ENCODE assay signal across 25 cellular contexts in genomic region chr5:128574041-128574440, GRCh38. TPM values are rescaled to one million over a fixed set of nuclear protein-coding genes. Genes with fewer than 3 reads are reported as not detected.
DNase-seq lines count a peak whose midpoint lies in the region; ATAC-seq, FAIRE-seq and TF ChIP-seq lines count a peak whose summit lies in the region.
"Had no signal": no experiment of that assay in that cellular context is flagged by ENCODE, and none has a peak within 500 bp of the region (broad histone marks: within the 10 kb centered on the region; RNA-seq: fewer than 3 reads in every experiment).

No MANE protein-coding gene starts in this region.

- H3K36me3 Mint-ChIP-seq in GM23338 (ENCODE audit: low read depth): no peaks in the 10 kb centered on the region

- H3F3A ChIP-seq in GM23338 (replicated peaks; ENCODE audit: low read depth): no peaks in the 10 kb centered on the region

- no peak overlapping the region for H2AFZ ChIP-seq in GM23338
- H2AFZ ChIP-seq: hepatocyte, parathyroid adenoma had no signal

- POLR2A ChIA-PET in A549 (lab: Yijun Ruan, JAX): no interaction called here

- H3K9me2 ChIP-seq in GM23338 (ENCODE audit: insufficient read depth): 0 out of 2 replicates have a peak, but pooled peaks cover 3% of the 10 kb centered on the region

- no peak overlapping the region for H3K4me3 Mint-ChIP-seq in GM23338
- H3K4me3 Mint-ChIP-seq: central memory CD8-positive, alpha-beta T cell; H9; natural killer cell had no signal

- H3K9me3 ChIP-seq in A549: no peaks in the 10 kb centered on the region
- H3K9me3 ChIP-seq: BLaER1, esophagus squamous epithelium, sigmoid colon had no signal

- peak in 1 of 2 experiments; percentile 65; a peak in 4 of 6 replicates for ATAC-seq in A549
- no peak for ATAC-seq in GM19395 (IDR thresholded peaks at IDR 0.05; ENCODE audit: unreplicated experiment)
- no peak for ATAC-seq in GM23338
- ATAC-seq in HG03045 (IDR thresholded peaks at IDR 0.05; ENCODE audit: unreplicated experiment): no peak
- ATAC-seq: natural killer cell had no signal

- H3K4me1 ChIP-seq in A549: peaks cover 38% of the 10 kb centered on the region
- peaks cover 6% of the 10 kb centered on the region for H3K4me1 ChIP-seq in GM23338 (ENCODE audit: insufficient read depth)
- H3K4me1 ChIP-seq: BLaER1, esophagus squamous epithelium, parathyroid adenoma, sigmoid colon, transverse colon had no signal

- H3K27me3 ChIP-seq in kidney epithelial cell (ENCODE audit: control insufficient read depth, insufficient read depth, low read length) (no peaks in the 10 kb centered on the region), GM23338 (ENCODE audit: insufficient read depth) (no peaks in the 10 kb centered on the region)
- H3K27me3 ChIP-seq: BLaER1, esophagus squamous epithelium, hepatocyte, sigmoid colon, transverse colon had no signal

- TF ChIP-seq EP300 in A549 (IDR thresholded peaks at IDR 0.05): no peak

- DNase-seq in A549 (ENCODE audit: low read depth in 1 of 2, low spot score in 1 of 2) (peak in 1 of 2 experiments; percentile 12), LHCN-M2 (ENCODE audit: low read depth) (peak; percentile 9), cardiac fibroblast (ENCODE audit: low read depth in 2 of 2) (peak; percentile 27 to 50), kidney epithelial cell (ENCODE audit: low read depth) (peak; percentile 26), GM23338 (ENCODE audit: low spot score) (no peak)
- no peak for DNase-seq in activated CD4-positive, alpha-beta T cell treated with anti-CD3 and anti-CD28 coated beads for 4 hours
- DNase-seq: effector CD8-positive, alpha-beta T cell; esophagus squamous epithelium; H9; kidney; MV-4-11; natural killer cell; NCI-H187; NCI-H446 treated with DMSO at 0.1 percent for 48 hours; sigmoid colon; stimulated activated naive CD4-positive, alpha-beta T cell treated with Interleukin-2 at 50 U/mL for 16 hours; transverse colon had no signal

- H3K79me2 ChIP-seq in GM23338 (replicated peaks; ENCODE audit: insufficient read depth): no peaks in the 10 kb centered on the region
- H3K79me2 ChIP-seq: hepatocyte, parathyroid adenoma had no signal

- H3K27me3 Mint-ChIP-seq in GM23338 (ENCODE audit: insufficient read depth, low read depth, poor library complexity): peaks cover 2% of the 10 kb centered on the region
- H3K27me3 Mint-ChIP-seq: central memory CD8-positive, alpha-beta T cell had no signal

- H3K9me3 Mint-ChIP-seq in GM23338: no peaks in the 10 kb centered on the region; the same call in 2 of the 3 replicates

- H3K27ac ChIP-seq in A549 (peak overlapping the region; percentile 24 to 71; a peak in 4 of 6 replicates), GM23338 (ENCODE audit: low read depth) (no peak overlapping the region)
- H3K27ac ChIP-seq: BLaER1, esophagus squamous epithelium, hepatocyte, HL-60, parathyroid adenoma, sigmoid colon, transverse colon had no signal

- TF ChIP-seq CTCF in A549 (IDR thresholded peaks at IDR 0.05): no peak
- TF ChIP-seq CTCF in cardiac fibroblast (IDR thresholded peaks at IDR 0.05; ENCODE audit: low read depth, low read length): no peak
- no peak for TF ChIP-seq CTCF in kidney epithelial cell (IDR thresholded peaks at IDR 0.05; ENCODE audit: insufficient read depth, low read length, poor library complexity, severe bottlenecking)
- no peak for TF ChIP-seq CTCF in GM23338 (conservative IDR thresholded peaks at IDR 0.05; ENCODE audit: low read depth in 2 of 2)

- CTCF ChIA-PET in A549 (lab: Yijun Ruan, JAX): no interaction called here

- H4K20me1 ChIP-seq in GM23338 (replicated peaks; ENCODE audit: insufficient read depth): no peaks in the 10 kb centered on the region
- H4K20me1 ChIP-seq: BLaER1 had no signal

- no peak overlapping the region for H3K27ac Mint-ChIP-seq in GM23338
- H3K27ac Mint-ChIP-seq: H9, natural killer cell had no signal

- no peak for TF ChIP-seq RAD21 in A549 (conservative IDR thresholded peaks at IDR 0.05 in 1 of 2, IDR thresholded peaks at IDR 0.05 in 1 of 2)

- no peak overlapping the region for H3K4me3 ChIP-seq in A549
- no peak overlapping the region for H3K4me3 ChIP-seq in cardiac fibroblast (replicated peaks in 1 of 2; ENCODE audit: low read depth in 2 of 2, low read length in 2 of 2)
- H3K4me3 ChIP-seq in kidney epithelial cell (ENCODE audit: low read depth, low read length): no peak overlapping the region
- no peak overlapping the region for H3K4me3 ChIP-seq in GM23338
- H3K4me3 ChIP-seq: BLaER1, esophagus squamous epithelium, hepatocyte, sigmoid colon, transverse colon had no signal

- no peak for FAIRE-seq in A549 (lab: Jason Lieb, UNC)
- FAIRE-seq: G401.6, kidney had no signal

- 20% methylated on average over 1 of the region's 1 CpG for WGBS in A549 (ENCODE audit: missing lambda C conversion rate)

- TF ChIP-seq POLR2A in A549 (IDR thresholded peaks at IDR 0.05; ENCODE audit: low read length): no peak

- H3K36me3 ChIP-seq in kidney epithelial cell (ENCODE audit: control insufficient read depth, insufficient read depth, low read length) (no peaks in the 10 kb centered on the region), GM23338 (ENCODE audit: insufficient read depth) (no peaks in the 10 kb centered on the region)
- H3K36me3 ChIP-seq: BLaER1, esophagus squamous epithelium, sigmoid colon, transverse colon had no signal

- peaks cover 2% of the 10 kb centered on the region; the same call in 2 of the 3 replicates for H3K4me1 Mint-ChIP-seq in GM23338
- H3K4me1 Mint-ChIP-seq: central memory CD8-positive, alpha-beta T cell; natural killer cell had no signal

- H3K4me2 ChIP-seq in A549 (peak overlapping the region; percentile 47), GM23338 (no peak overlapping the region)
- H3K4me2 ChIP-seq: BLaER1, hepatocyte had no signal

TF ChIP-seq in A549, 52 proteins besides CTCF, POLR2A, EP300 and RAD21:
- TF ChIP-seq FOSL2 (IDR thresholded peaks at IDR 0.05): 0 out of 2 replicates have a peak, but pooled peaks have one; percentile 4
- TF ChIP-seq FOSL2 (CRISPR knock-in tag; IDR thresholded peaks at IDR 0.05): peak; percentile 32; the same call in 1 of the 2 replicates
- TF ChIP-seq E2F6 (IDR thresholded peaks at IDR 0.05; ENCODE audit: borderline replicate concordance, low read depth): no peak

TF ChIP-seq in GM23338, 12 proteins besides CTCF, POLR2A, EP300 and RAD21 (continues in another document):
- TF ChIP-seq CREB1 (CRISPR knock-in tag; IDR thresholded peaks at IDR 0.05; ENCODE audit: low read depth) (no peak), ETS1 (IDR thresholded peaks at IDR 0.05) (no peak), EZH2phosphoT487 (IDR thresholded peaks at IDR 0.05; ENCODE audit: unreplicated experiment) (no peak), POLR2AphosphoS5 (IDR thresholded peaks at IDR 0.05; ENCODE audit: low read depth) (no peak), JUNB (IDR thresholded peaks at IDR 0.05; ENCODE audit: unreplicated experiment) (no peak), EZH2 (IDR thresholded peaks at IDR 0.05; ENCODE audit: low read depth, unreplicated experiment) (no peak)

RNA-seq across cellular contexts. Expression of gene FBN2, which starts 36.0 kb away (rescaled TPM):
- polyA plus RNA-seq in A549 (2011; rRNA removed) (22.2 and 28.3 TPM in 2 replicates), A549 (2017; fragmentation: RNase III; extraction: RNeasy Plus Mini Kit Qiagen cat#74134 plus additional on column Dnase treatment) (22.4 to 30.8 TPM (median 22.7 TPM) in 3 replicates), GM23338 (2016; fragmentation: Nextera tagmentation; extraction: Ambion mirVana) (2.6 and 2.8 TPM in 2 replicates)
- 7.4 and 8.9 TPM in 2 replicates for polyA plus RNA-seq in A549 (2012; cell fraction: cytosol; rRNA removed)
- polyA plus RNA-seq in A549 (2012; cell fraction: nucleus; rRNA removed): 27.5 and 38.7 TPM in 2 replicates
- 83.9 and 89.5 TPM in 2 replicates for polyA minus RNA-seq in A549 (2011; rRNA and poly(A)+ RNA removed)
- total RNA-seq in LHCN-M2 (2014; rRNA removed) (25.4 and 27.4 TPM in 2 replicates), kidney epithelial cell (25.2 and 31.9 TPM in 2 replicates)
- 12.6 TPM for polyA plus RNA-seq in LHCN-M2 (2012)
- total RNA-seq in GM23338 (2014; rRNA removed; shearing (Covaris generic)): 13.6 and 18.4 TPM in 2 replicates

Comparison
In these comparisons a context has a peak if more than half of its experiments do, and no peak if none do; other contexts are left out.
1. DNase-seq: peak in LHCN-M2 (single experiment), cardiac fibroblast (2 of 2) and kidney epithelial cell (single experiment); none in GM23338 (single experiment) and activated CD4-positive, alpha-beta T cell treated with anti-CD3 and anti-CD28 coated beads for 4 hours (0 of 2).